ENCODE assay signal across 1 cellular context in genomic region chr1:248810000-248810726, GRCh38.
TF ChIP-seq lines count a peak whose summit lies in the region.

No MANE protein-coding gene starts in this region.

TF ChIP-seq in GM12878, 131 proteins besides CTCF, POLR2A, EP300 and RAD21:
- TF ChIP-seq CREM (IDR thresholded peaks at IDR 0.05; ENCODE audit: low read depth) (no peak), BCL3 (IDR thresholded peaks at IDR 0.05; ENCODE audit: borderline replicate concordance, insufficient read depth, low read depth, low read length, poor library complexity, severe bottlenecking) (no peak), SUZ12 (IDR thresholded peaks at IDR 0.05; ENCODE audit: unreplicated experiment) (no peak), RB1 (IDR thresholded peaks at IDR 0.05; ENCODE audit: borderline replicate concordance) (no peak)
